8 cellular contexts compared by ENCODE assay signal in the genomic region with DNA sequence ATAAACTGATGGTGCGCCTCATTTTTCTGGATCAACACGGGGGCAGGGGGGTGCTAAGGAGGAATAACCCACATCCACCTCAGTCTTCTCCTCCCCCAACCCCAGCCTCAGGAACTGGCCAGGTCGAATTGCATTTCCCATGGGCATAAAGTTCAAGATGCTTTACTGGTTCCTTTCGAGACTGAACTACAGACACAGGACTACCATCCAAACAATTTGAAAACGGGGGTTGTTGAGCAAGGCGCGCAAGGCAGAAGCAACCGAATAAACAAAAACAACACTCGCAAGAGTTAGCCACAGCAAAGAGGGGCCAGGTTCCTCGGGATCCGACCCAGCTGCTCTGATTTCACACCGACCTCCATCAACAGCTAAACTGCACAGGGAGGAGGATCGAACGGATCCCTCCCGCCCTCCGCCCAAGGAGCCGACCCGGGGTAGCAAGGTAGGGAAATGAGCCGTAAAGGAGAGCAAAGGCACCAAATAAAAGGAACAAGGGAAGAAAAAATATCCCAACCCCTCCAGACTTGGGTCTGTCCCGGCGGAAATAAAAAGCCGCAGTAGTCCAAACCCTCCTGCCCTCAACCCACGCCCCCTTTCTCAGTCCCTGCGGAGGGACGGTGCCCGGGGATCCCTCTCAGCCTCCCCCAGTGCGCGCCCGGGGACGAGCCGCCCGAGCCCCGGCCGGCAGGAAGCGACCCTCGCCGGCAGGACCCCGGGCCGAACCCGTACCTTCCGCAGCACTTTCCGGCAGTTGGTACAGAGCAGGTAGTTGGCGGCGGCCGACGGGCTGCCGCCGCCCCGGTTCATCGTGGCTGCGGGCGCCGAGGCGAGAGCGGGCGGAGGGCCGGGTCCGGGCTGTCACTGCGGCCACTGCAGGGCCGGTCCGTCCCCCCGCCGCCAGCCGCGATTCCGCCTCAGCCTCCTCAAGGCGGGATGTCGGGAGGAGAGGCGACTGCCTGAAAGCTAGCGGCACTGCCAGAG. TPM values are rescaled to one million over a fixed set of nuclear protein-coding genes. Genes with fewer than 3 reads are reported as not detected.
A peak's percentile ranks its signal among the peaks of the same experiment; 100 is the strongest.
DNase-seq lines count a peak whose midpoint lies in the region; ATAC-seq and TF ChIP-seq lines count a peak whose summit lies in the region.

No MANE protein-coding gene starts in this region.

- H3K79me2 ChIP-seq in DND-41 (ENCODE audit: insufficient read depth, low read length): no peaks in the 10 kb centered on the region

- H3K9me3 ChIP-seq in DND-41 (ENCODE audit: insufficient read depth, low read length, severe bottlenecking) (no peaks in the 10 kb centered on the region), mononuclear cell (ENCODE audit: low read depth, low read length) (no peaks in the 10 kb centered on the region), thymus (ENCODE audit: control insufficient read depth) (no peaks in the 10 kb centered on the region)

- H4K20me1 ChIP-seq in DND-41 (ENCODE audit: insufficient read depth, low read length): no peaks in the 10 kb centered on the region

- H2AFZ ChIP-seq in DND-41 (ENCODE audit: low read depth, low read length): peak overlapping the region; percentile 58; the same call in 1 of the 2 replicates

- TF ChIP-seq CTCF in DND-41 (IDR thresholded peaks at IDR 0.05; ENCODE audit: borderline replicate concordance, extremely low read depth, low read length, poor library complexity, severe bottlenecking): no peak
- no peak for TF ChIP-seq CTCF in LNCaP clone FGC (IDR thresholded peaks at IDR 0.05; ENCODE audit: control insufficient read depth, extremely low read depth, insufficient read depth)

- H3K27me3 ChIP-seq in DND-41 (ENCODE audit: insufficient read depth, low read length, poor library complexity) (peaks cover 61% of the 10 kb centered on the region), mononuclear cell (ENCODE audit: insufficient read depth, low read length) (no peaks in the 10 kb centered on the region), thymus (ENCODE audit: control insufficient read depth, insufficient read depth) (no peaks in the 10 kb centered on the region)

- ATAC-seq in DND-41 (ENCODE audit: insufficient read depth, low read depth) (0 out of 3 replicates have a peak, but pooled peaks have one; percentile 0), GM21786 (IDR thresholded peaks at IDR 0.05; ENCODE audit: unreplicated experiment) (peak; percentile 7)

- DNase-seq in DND-41 (peak; percentile 7), LNCaP clone FGC (ENCODE audit: low read depth) (no peak), epithelial cell of prostate (ENCODE audit: low read depth, low spot score) (no peak)
- DNase-seq in activated CD8-positive, alpha-beta memory T cell treated with anti-CD3 and anti-CD28 coated beads for 24 hours: peak; percentile 72
- no peak for DNase-seq in NK-92 treated with Interleukin-12 subunit alpha and Interleukin-12 subunit beta, amount 100 ng/mL, for 24 hours (lab: John Stamatoyannopoulos, UW)

- H3K27ac ChIP-seq in DND-41 (ENCODE audit: low read length) (no peak overlapping the region), epithelial cell of prostate (peak overlapping the region; percentile 52), thymus (ENCODE audit: low read depth) (peak overlapping the region; percentile 91)

- H3K36me3 ChIP-seq in DND-41 (ENCODE audit: insufficient read depth, low read length): no peaks in the 10 kb centered on the region
- no peaks in the 10 kb centered on the region for H3K36me3 ChIP-seq in thymus (ENCODE audit: control insufficient read depth, insufficient read depth)

- H3K4me3 ChIP-seq in DND-41 (ENCODE audit: low read depth in 1 of 2, low read length in 2 of 2): peak overlapping the region in 1 of 2 experiments; percentile 54; a peak in 2 of 4 replicates
- H3K4me3 ChIP-seq in LNCaP clone FGC (ENCODE audit: low read depth, low read length): peak overlapping the region; percentile 87
- peak overlapping the region; percentile 72 for H3K4me3 ChIP-seq in mononuclear cell (ENCODE audit: low read length)
- peak overlapping the region; percentile 85 for H3K4me3 ChIP-seq in thymus (ENCODE audit: low read length)

- H3K4me1 ChIP-seq in DND-41 (ENCODE audit: insufficient read depth, low read length): peaks cover 22% of the 10 kb centered on the region
- H3K4me1 ChIP-seq in mononuclear cell (ENCODE audit: insufficient read depth, low read length): peaks cover 25% of the 10 kb centered on the region
- peaks cover 4% of the 10 kb centered on the region for H3K4me1 ChIP-seq in thymus (ENCODE audit: control insufficient read depth, insufficient read depth, low read length)

- WGBS in thymus: under 1% methylated on average over 70 of the region's 70 CpGs

- peak overlapping the region; percentile 26; the same call in 1 of the 2 replicates for H3K9ac ChIP-seq in DND-41 (ENCODE audit: low read depth, low read length)

- peak overlapping the region; percentile 70 for H3K4me2 ChIP-seq in DND-41 (ENCODE audit: insufficient read depth, low read length)

RNA-seq across cellular contexts. Expression of a gene that starts 0.7 kb away (rescaled TPM):
- 105 TPM for total RNA-seq in mononuclear cell
- 18.8 TPM for polyA plus RNA-seq in thymus

Comparison
In these comparisons a context has a peak if more than half of its experiments do, and no peak if none do; other contexts are left out.
1. DNase-seq: peak in DND-41 (single experiment) and activated CD8-positive, alpha-beta memory T cell treated with anti-CD3 and anti-CD28 coated beads for 24 hours (single experiment); none in LNCaP clone FGC (single experiment), epithelial cell of prostate (single experiment) and NK-92 treated with Interleukin-12 subunit alpha and Interleukin-12 subunit beta, amount 100 ng/mL, for 24 hours (single experiment).